ENCODE assay signal across 9 cellular contexts in genomic region chr2:42117923-42118758, GRCh38. TPM values are rescaled to one million over a fixed set of nuclear protein-coding genes. Genes with fewer than 3 reads are reported as not detected.
A peak's percentile ranks its signal among the peaks of the same experiment; 100 is the strongest.
DNase-seq lines count a peak whose midpoint lies in the region; ATAC-seq, FAIRE-seq and TF ChIP-seq lines count a peak whose summit lies in the region.
"Had no signal": no experiment of that assay in that cellular context is flagged by ENCODE, and none has a peak within 500 bp of the region (broad histone marks: within the 10 kb centered on the region; RNA-seq: fewer than 3 reads in every experiment).

No MANE protein-coding gene starts in this region.

- H3K9me3 Mint-ChIP-seq in activated naive CD8-positive, alpha-beta T cell treated with anti-CD3 and anti-CD28 coated beads, Interleukin-2, amount 50 U/mL, for 24 hours: no peaks in the 10 kb centered on the region

- no peaks in the 10 kb centered on the region for H3K36me3 Mint-ChIP-seq in activated naive CD8-positive, alpha-beta T cell treated with anti-CD3 and anti-CD28 coated beads, Interleukin-2, amount 50 U/mL, for 24 hours (ENCODE audit: low read depth)

- TF ChIP-seq CTCF in liver (IDR thresholded peaks at IDR 0.05; ENCODE audit: low read depth, low read length, missing input control): no peak

- DNase-seq in ELF-1 (ENCODE audit: low read depth, low spot score) (peak; percentile 21), HTR-8/SVneo (ENCODE audit: insufficient read length, low spot score) (no peak), T-helper 9 cell (no peak), D341Med (ENCODE audit: low spot score) (no peak), nucleus accumbens (lab: John Stamatoyannopoulos, UW) (no peak)
- no peak for DNase-seq in activated naive CD8-positive, alpha-beta T cell treated with anti-CD3 and anti-CD28 coated beads, Interleukin-2, amount 50 U/mL, for 24 hours

- peak; percentile 77 for FAIRE-seq in HTR-8/SVneo (lab: Jason Lieb, UNC)

- H3K4me1 ChIP-seq in liver (ENCODE audit: control insufficient read depth in 4 of 4, insufficient read depth in 4 of 4, low read length in 3 of 4): peaks cover 11 to 30% (median 20%) of the 10 kb centered on the region in 4 donors

- peak overlapping the region; percentile 88 to 89 for H3K27ac ChIP-seq in liver (ENCODE audit: low read depth in 1 of 2, low read length in 2 of 2)
- H3K27ac ChIP-seq: VCaP had no signal

- no peak overlapping the region for H3K4me3 ChIP-seq in liver (ENCODE audit: low read depth in 1 of 3, low read length in 3 of 3)

- no peaks in the 10 kb centered on the region for H3K9me3 ChIP-seq in liver (ENCODE audit: control insufficient read depth in 4 of 4, low read length in 3 of 4)

- no peaks in the 10 kb centered on the region for H3K27me3 Mint-ChIP-seq in activated naive CD8-positive, alpha-beta T cell treated with anti-CD3 and anti-CD28 coated beads, Interleukin-2, amount 50 U/mL, for 24 hours

- ATAC-seq in GM21529 (IDR thresholded peaks at IDR 0.05; ENCODE audit: unreplicated experiment): peak; percentile 94
- ATAC-seq in activated naive CD8-positive, alpha-beta T cell treated with anti-CD3 and anti-CD28 coated beads, Interleukin-2, amount 50 U/mL, for 24 hours: peak; percentile 91

- no peaks in the 10 kb centered on the region for H3K27me3 ChIP-seq in liver (ENCODE audit: control insufficient read depth in 4 of 4, insufficient read depth in 4 of 4, low read length in 3 of 4)

- H3K4me1 Mint-ChIP-seq in activated naive CD8-positive, alpha-beta T cell treated with anti-CD3 and anti-CD28 coated beads, Interleukin-2, amount 50 U/mL, for 24 hours: peaks cover 46% of the 10 kb centered on the region

- peak in 1 of 2 donors; percentile 24 for TF ChIP-seq RAD21 in liver (IDR thresholded peaks at IDR 0.05)

- no peak overlapping the region for H3K4me3 Mint-ChIP-seq in activated naive CD8-positive, alpha-beta T cell treated with anti-CD3 and anti-CD28 coated beads, Interleukin-2, amount 50 U/mL, for 24 hours

- peak overlapping the region; percentile 31 to 40 for H3K9ac ChIP-seq in liver (ENCODE audit: low read depth in 1 of 2, low read length in 2 of 2)

- no peaks in the 10 kb centered on the region for H3K36me3 ChIP-seq in liver (ENCODE audit: control insufficient read depth in 4 of 4, insufficient read depth in 3 of 4, low read depth in 1 of 4, low read length in 3 of 4)

- H3K27ac Mint-ChIP-seq in activated naive CD8-positive, alpha-beta T cell treated with anti-CD3 and anti-CD28 coated beads, Interleukin-2, amount 50 U/mL, for 24 hours: peak overlapping the region; percentile 10

- 8% methylated on average over 1 of the region's 1 CpG for WGBS in liver

TF ChIP-seq in liver, 16 proteins besides CTCF, POLR2A, EP300 and RAD21:
- TF ChIP-seq FOXA1 (IDR thresholded peaks at IDR 0.05) (no peak), HNF4G (IDR thresholded peaks at IDR 0.05) (no peak), NR2F2 (IDR thresholded peaks at IDR 0.05) (no peak), MAX (IDR thresholded peaks at IDR 0.05) (no peak), RXRA (IDR thresholded peaks at IDR 0.05) (peak; percentile 25 to 45), YY1 (IDR thresholded peaks at IDR 0.05) (peak; percentile 25), GABPA (IDR thresholded peaks at IDR 0.05 in 1 of 2, conservative IDR thresholded peaks at IDR 0.05 in 1 of 2) (no peak), JUND (IDR thresholded peaks at IDR 0.05) (peak; percentile 32 to 72), REST (IDR thresholded peaks at IDR 0.05) (no peak), SP1 (IDR thresholded peaks at IDR 0.05) (no peak), HNF4A (conservative IDR thresholded peaks at IDR 0.05) (peak in 1 of 2 donors; percentile 22)

RNA-seq across cellular contexts. Expression of gene EML4, which starts 51.0 kb away (rescaled TPM):
- 10 to 100 TPM; 34.5 to 49.6 TPM for total RNA-seq in liver
- 10 to 100 TPM; 12.8 to 35.1 TPM for polyA plus RNA-seq in liver
